28 cellular contexts compared by ENCODE assay signal in the genomic region with DNA sequence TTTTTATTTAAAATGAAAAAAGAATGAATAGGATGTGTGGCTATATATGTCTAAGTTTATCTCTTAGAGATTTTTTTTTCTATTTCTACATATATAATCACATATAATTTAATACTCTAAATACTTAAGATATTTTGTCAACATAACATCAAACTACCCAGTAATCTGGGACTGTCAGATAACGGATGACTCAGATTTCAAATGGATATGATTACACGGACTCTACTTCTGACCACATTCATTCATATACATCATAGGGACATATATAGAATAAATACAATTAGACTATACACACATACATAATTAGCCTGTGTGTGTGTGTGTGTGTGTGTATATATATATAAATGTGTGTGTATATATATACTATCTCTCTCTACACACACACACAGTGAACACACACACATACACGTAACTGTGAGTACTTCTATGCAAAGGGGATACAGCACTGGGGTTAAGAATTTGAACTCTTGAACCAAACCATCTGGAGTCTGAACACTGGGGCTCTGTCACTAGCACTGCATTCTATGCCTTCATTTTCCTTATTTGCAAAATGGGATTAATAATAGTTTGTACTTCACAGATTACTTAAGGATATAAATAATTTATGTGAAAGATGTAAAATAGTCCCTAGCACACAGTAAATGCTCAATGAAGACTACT.
"Had no signal": no experiment of that assay in that cellular context is flagged by ENCODE, and none has a peak within 500 bp of the region (broad histone marks: within the 10 kb centered on the region; RNA-seq: fewer than 3 reads in every experiment).

No MANE protein-coding gene starts in this region.

- H3K4me3 ChIP-seq: dorsolateral prefrontal cortex, gastrocnemius medialis, heart left ventricle, hepatocyte, lower lobe of right lung, ovary, psoas muscle, suprapubic skin, transverse colon, upper lobe of right lung, uterus had no signal

- H3K27me3 ChIP-seq: dorsolateral prefrontal cortex, gastrocnemius medialis, heart left ventricle, hepatocyte, ovary, suprapubic skin, transverse colon, upper lobe of right lung, uterus had no signal

- FAIRE-seq: colon, small intestine had no signal

- H3K4me1 ChIP-seq: gastrocnemius medialis, heart left ventricle, lower lobe of right lung, psoas muscle, suprapubic skin, transverse colon, upper lobe of right lung, uterus had no signal

- ATAC-seq: esophagus mucosa; gastrocnemius medialis; heart left ventricle; left ventricle myocardium superior; lower lobe of right lung; natural killer cell; psoas muscle; right cardiac atrium; stimulated activated naive CD8-positive, alpha-beta T cell treated with anti-CD3 and anti-CD28 coated beads, Interleukin-15, amount 100 ng/mL, for 72 hours; upper lobe of right lung had no signal

- H3K36me3 ChIP-seq: gastrocnemius medialis, lower lobe of right lung, ovary, suprapubic skin, transverse colon, upper lobe of right lung, uterus had no signal

- H3K27ac ChIP-seq: dorsolateral prefrontal cortex, epithelial cell of prostate, gastrocnemius medialis, heart left ventricle, hepatocyte, lower lobe of right lung, ovary, psoas muscle, suprapubic skin, transverse colon, upper lobe of right lung, uterus had no signal

- H2AFZ ChIP-seq: hepatocyte had no signal

- DNase-seq: dorsolateral prefrontal cortex; effector CD4-positive, alpha-beta T cell; foreskin fibroblast; gastrocnemius medialis; heart left ventricle; islet precursor cell; left ventricle myocardium superior; lower lobe of right lung; natural killer cell; occipital lobe; ovary; posterior cingulate gyrus; psoas muscle; right cardiac atrium; small intestine; stimulated activated CD4-positive, alpha-beta T cell treated with anti-CD3 and anti-CD28 coated beads, Interleukin-15, amount 100 ng/mL, for 24 hours; stimulated activated CD4-positive, alpha-beta T cell treated with anti-CD3 and anti-CD28 coated beads, Interleukin-4, amount 100 ng/mL, for 1 hour; stimulated activated CD8-positive, alpha-beta memory T cell treated with anti-CD3 and anti-CD28 coated beads, Interleukin-4, amount 100 ng/mL, for 48 hours; stimulated activated naive CD4-positive, alpha-beta T cell; stimulated activated naive CD8-positive, alpha-beta T cell treated with anti-CD3 and anti-CD28 coated beads, Interleukin-15, amount 100 ng/mL, for 72 hours; transverse colon; upper lobe of right lung; uterus had no signal

- H3K79me2 ChIP-seq: hepatocyte had no signal

- H3K9me3 ChIP-seq: gastrocnemius medialis, heart left ventricle, lower lobe of right lung, ovary, psoas muscle, suprapubic skin, transverse colon, upper lobe of right lung, uterus had no signal

- H3K4me2 ChIP-seq: hepatocyte had no signal
